Comparison of ENCODE assay signal across 25 cellular contexts in the genomic region with DNA sequence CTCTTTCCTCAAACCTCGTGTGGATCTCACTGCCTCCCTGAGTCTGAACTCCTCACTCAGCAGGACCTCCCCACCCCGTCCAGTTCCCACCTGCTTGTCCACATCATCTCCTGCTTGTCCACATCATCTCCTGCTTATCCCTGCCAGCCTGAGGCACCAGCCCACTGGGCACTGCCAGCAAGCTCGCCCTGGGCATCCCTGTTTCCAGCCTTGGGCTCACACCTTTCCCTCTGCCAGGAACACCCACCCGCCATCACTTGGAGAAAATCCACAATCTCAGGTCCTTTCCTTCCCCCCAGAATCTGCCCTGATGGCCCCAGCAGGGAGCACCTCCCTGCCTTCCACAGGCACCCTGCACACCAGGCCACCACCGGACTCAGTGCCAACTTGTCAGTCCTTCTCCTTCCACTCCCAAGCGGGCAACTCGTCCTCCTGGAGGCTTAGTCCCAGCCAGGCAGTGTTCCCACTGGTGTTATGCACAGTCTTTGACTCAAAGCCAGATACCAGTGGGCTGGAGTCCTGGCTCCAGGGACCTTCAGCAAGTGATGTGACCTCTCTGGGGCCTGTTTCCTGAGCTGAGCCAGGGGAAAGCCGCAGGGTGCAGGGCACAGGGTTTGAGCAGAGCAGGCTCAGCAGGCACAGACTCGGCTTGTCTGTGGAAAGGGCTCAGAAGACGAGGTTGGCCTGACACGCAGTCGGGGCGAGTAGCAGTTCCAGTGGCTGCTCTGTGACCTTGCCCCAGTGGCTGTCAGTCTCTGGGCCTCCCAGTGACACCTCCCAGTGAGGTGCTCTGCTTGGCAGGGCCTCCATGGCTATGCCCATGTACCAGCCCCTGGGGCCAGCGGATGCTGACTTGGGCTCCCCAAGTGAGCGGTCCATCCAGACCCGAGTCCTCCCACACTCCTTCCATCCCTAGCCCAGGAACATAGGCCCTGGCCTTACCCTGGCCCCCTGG. TPM values are rescaled to one million over a fixed set of nuclear protein-coding genes. Genes with fewer than 3 reads are reported as not detected.
DNase-seq lines count a peak whose midpoint lies in the region; ATAC-seq and TF ChIP-seq lines count a peak whose summit lies in the region.
"Had no signal": no experiment of that assay in that cellular context is flagged by ENCODE, and none has a peak within 500 bp of the region (broad histone marks: within the 10 kb centered on the region; RNA-seq: fewer than 3 reads in every experiment).

No MANE protein-coding gene starts in this region.

- H3K4me1 ChIP-seq in right atrium auricular region (no peaks in the 10 kb centered on the region), GM23338 (ENCODE audit: insufficient read depth) (no peaks in the 10 kb centered on the region)
- H3K4me1 ChIP-seq in naive thymus-derived CD4-positive, alpha-beta T cell (ENCODE audit: control insufficient read depth in 2 of 2, insufficient read depth in 2 of 2, low read length in 2 of 2): no peaks in the 10 kb centered on the region
- H3K4me1 ChIP-seq: SJSA1 had no signal

- no peaks in the 10 kb centered on the region for H3K9me2 ChIP-seq in GM23338 (ENCODE audit: insufficient read depth)

- H3K27me3 ChIP-seq in right atrium auricular region (no peaks in the 10 kb centered on the region), GM23338 (ENCODE audit: insufficient read depth) (no peaks in the 10 kb centered on the region)
- H3K27me3 ChIP-seq in naive thymus-derived CD4-positive, alpha-beta T cell (ENCODE audit: control insufficient read depth in 2 of 2, insufficient read depth in 2 of 2, low read length in 2 of 2): no peaks in the 10 kb centered on the region
- H3K27me3 ChIP-seq: BLaER1 treated with 17β-estradiol and CSF1 and Interleukin-3, amounts not matched to agents 10 nM and 100 nM; SJSA1 had no signal

- in situ Hi-C loops in GM13977 (cut with MboI; ENCODE audit: low pct_unique_long_range_greater_than_20kb, low sequenced_read_pairs, unreplicated experiment): no loop called here

- POLR2A ChIA-PET in naive thymus-derived CD4-positive, alpha-beta T cell (lab: Charles Lee): no interaction called here

- CTCF ChIA-PET in naive thymus-derived CD4-positive, alpha-beta T cell (lab: Charles Lee): interaction anchor here (0.5 to 0.7 kb wide), 2 partner anchors 310 to 312 kb away, joined by 3 to 4 read pairs; no protein-coding TSS in a partner anchor

- H3K36me3 ChIP-seq in right atrium auricular region: no peaks in the 10 kb centered on the region
- H3K36me3 ChIP-seq in naive thymus-derived CD4-positive, alpha-beta T cell (ENCODE audit: control insufficient read depth in 2 of 3, insufficient read depth in 3 of 3, low read length in 3 of 3): no peaks in the 10 kb centered on the region
- H3K36me3 ChIP-seq in GM23338 (ENCODE audit: insufficient read depth): no peaks in the 10 kb centered on the region
- H3K36me3 ChIP-seq: BLaER1 treated with 17β-estradiol and CSF1 and Interleukin-3, amounts not matched to agents 10 nM and 100 nM; SJSA1 had no signal

- no peaks in the 10 kb centered on the region for H3K9me3 Mint-ChIP-seq in naive thymus-derived CD4-positive, alpha-beta T cell
- H3K9me3 Mint-ChIP-seq in GM23338: no peaks in the 10 kb centered on the region
- H3K9me3 Mint-ChIP-seq: activated CD4-positive, alpha-beta memory T cell treated with anti-CD3 and anti-CD28 coated beads for 36 hours; activated naive CD4-positive, alpha-beta T cell treated with anti-CD3 and anti-CD28 coated beads, Interleukin-2, amount 10 ng/mL, durations not matched to agents 7 days and 5 days; WTC11 had no signal

- H3K27ac Mint-ChIP-seq in naive thymus-derived CD4-positive, alpha-beta T cell: no peak overlapping the region
- no peak overlapping the region for H3K27ac Mint-ChIP-seq in GM23338
- H3K27ac Mint-ChIP-seq: activated CD4-positive, alpha-beta memory T cell treated with anti-CD3 and anti-CD28 coated beads for 36 hours; activated naive CD4-positive, alpha-beta T cell treated with anti-CD3 and anti-CD28 coated beads, Interleukin-2, amount 10 ng/mL, durations not matched to agents 7 days and 5 days; WTC11 had no signal

- no peaks in the 10 kb centered on the region for H3K79me2 ChIP-seq in GM23338 (replicated peaks; ENCODE audit: insufficient read depth)

- H3K4me3 Mint-ChIP-seq in naive thymus-derived CD4-positive, alpha-beta T cell: no peak overlapping the region
- H3K4me3 Mint-ChIP-seq in GM23338: no peak overlapping the region
- H3K4me3 Mint-ChIP-seq: activated CD4-positive, alpha-beta memory T cell treated with anti-CD3 and anti-CD28 coated beads for 36 hours; activated naive CD4-positive, alpha-beta T cell treated with anti-CD3 and anti-CD28 coated beads, Interleukin-2, amount 10 ng/mL, durations not matched to agents 7 days and 5 days; WTC11 had no signal

- H3K4me2 ChIP-seq in GM23338: no peak overlapping the region
- H3K4me2 ChIP-seq: BLaER1 treated with 17β-estradiol and CSF1 and Interleukin-3, amounts not matched to agents 10 nM and 100 nM had no signal

- no peak for DNase-seq in Right ventricle myocardium inferior (ENCODE audit: missing footprints)
- DNase-seq in right atrium auricular region (ENCODE audit: low spot score): no peak
- DNase-seq in cardiac septum (ENCODE audit: low spot score): peak; percentile 73
- no peak for DNase-seq in naive thymus-derived CD4-positive, alpha-beta T cell
- no peak for DNase-seq in GM23338 (ENCODE audit: low spot score)
- no peak for DNase-seq in HUDEP-2 (lab: John Stamatoyannopoulos, UW; ENCODE audit: unreplicated experiment in 76 of 76)
- DNase-seq in GM13977 (ENCODE audit: low spot score): no peak
- DNase-seq: activated CD4-positive, alpha-beta memory T cell treated with anti-CD3 and anti-CD28 coated beads for 36 hours; activated naive CD4-positive, alpha-beta T cell treated with anti-CD3 and anti-CD28 coated beads, Interleukin-2, amount 10 ng/mL, durations not matched to agents 7 days and 5 days; activated T-cell treated with anti-CD3 and anti-CD28 coated beads, Interleukin-2, amount 50 U/mL, for 1 hour; anterior cingulate cortex; Calu3; effector memory CD4-positive, alpha-beta T cell; EL; HCEC 1CT; NCI-H1436 treated with DMSO at 0.1 percent for 48 hours; NCI-H2171 treated with DMSO at 0.1 percent for 48 hours; PC-3; retina; T-helper 2 cell had no signal

- H3K4me3 ChIP-seq in right atrium auricular region: no peak overlapping the region
- H3K4me3 ChIP-seq in naive thymus-derived CD4-positive, alpha-beta T cell (ENCODE audit: low read length): no peak overlapping the region
- H3K4me3 ChIP-seq in GM23338: no peak overlapping the region
- H3K4me3 ChIP-seq: BLaER1 treated with 17β-estradiol and CSF1 and Interleukin-3, amounts not matched to agents 10 nM and 100 nM; SJSA1 had no signal

- H3K27ac ChIP-seq in right atrium auricular region (no peak overlapping the region), GM23338 (ENCODE audit: low read depth) (no peak overlapping the region)
- H3K27ac ChIP-seq in naive thymus-derived CD4-positive, alpha-beta T cell (ENCODE audit: low read depth, low read length): no peak overlapping the region
- H3K27ac ChIP-seq: BLaER1 treated with 17β-estradiol and CSF1 and Interleukin-3, amounts not matched to agents 10 nM and 100 nM; SJSA1 had no signal

- no peaks in the 10 kb centered on the region for H3K27me3 Mint-ChIP-seq in naive thymus-derived CD4-positive, alpha-beta T cell
- peaks cover 4% of the 10 kb centered on the region for H3K27me3 Mint-ChIP-seq in GM23338 (ENCODE audit: insufficient read depth, low read depth, poor library complexity)
- H3K27me3 Mint-ChIP-seq: activated CD4-positive, alpha-beta memory T cell treated with anti-CD3 and anti-CD28 coated beads for 36 hours had no signal

- ATAC-seq in Right ventricle myocardium inferior (peak; percentile 88), GM23338 (no peak), GM21447 (IDR thresholded peaks at IDR 0.05; ENCODE audit: unreplicated experiment) (no peak)
- ATAC-seq in naive thymus-derived CD4-positive, alpha-beta T cell: peak; percentile 16
- ATAC-seq: PC-3, WTC11 had no signal

- H3K36me3 Mint-ChIP-seq in naive thymus-derived CD4-positive, alpha-beta T cell: no peaks in the 10 kb centered on the region
- H3K36me3 Mint-ChIP-seq in GM23338 (ENCODE audit: low read depth): no peaks in the 10 kb centered on the region
- H3K36me3 Mint-ChIP-seq: activated CD4-positive, alpha-beta memory T cell treated with anti-CD3 and anti-CD28 coated beads for 36 hours; activated naive CD4-positive, alpha-beta T cell treated with anti-CD3 and anti-CD28 coated beads, Interleukin-2, amount 10 ng/mL, durations not matched to agents 7 days and 5 days; WTC11 had no signal

- no peaks in the 10 kb centered on the region for H3K9me3 ChIP-seq in right atrium auricular region
- H3K9me3 ChIP-seq in naive thymus-derived CD4-positive, alpha-beta T cell (ENCODE audit: control insufficient read depth in 2 of 3, low read length in 3 of 3): no peaks in the 10 kb centered on the region
- H3K9me3 ChIP-seq: BLaER1 treated with 17β-estradiol and CSF1 and Interleukin-3, amounts not matched to agents 10 nM and 100 nM; SJSA1 had no signal

- no peaks in the 10 kb centered on the region for H4K20me1 ChIP-seq in GM23338 (replicated peaks; ENCODE audit: insufficient read depth)

- no peaks in the 10 kb centered on the region for H3K4me1 Mint-ChIP-seq in naive thymus-derived CD4-positive, alpha-beta T cell
- H3K4me1 Mint-ChIP-seq in GM23338: no peaks in the 10 kb centered on the region; the same call in 2 of the 3 replicates
- H3K4me1 Mint-ChIP-seq: activated naive CD4-positive, alpha-beta T cell treated with anti-CD3 and anti-CD28 coated beads, Interleukin-2, amount 10 ng/mL, durations not matched to agents 7 days and 5 days; WTC11 had no signal

- intact Hi-C loops in Right ventricle myocardium inferior (cut with DNase I) (no loop called here), cardiac septum (cut with DNase I) (loop anchor here (10.0 kb wide), 2 partner anchors 68 to 298 kb away; no protein-coding TSS in a partner anchor)
- intact Hi-C loops in naive thymus-derived CD4-positive, alpha-beta T cell (cut with micrococcal nuclease): no loop called here

- no peaks in the 10 kb centered on the region for H3F3A ChIP-seq in GM23338 (replicated peaks; ENCODE audit: low read depth)

- no peak for TF ChIP-seq CTCF in right atrium auricular region (IDR thresholded peaks at IDR 0.05)
- no peak for TF ChIP-seq CTCF in GM23338 (conservative IDR thresholded peaks at IDR 0.05; ENCODE audit: low read depth in 2 of 2)
- TF ChIP-seq CTCF in GM13977 (IDR thresholded peaks at IDR 0.05; ENCODE audit: extremely low read depth, insufficient read depth, missing control alignments): no peak

- H2AFZ ChIP-seq in GM23338: no peak overlapping the region

RNA-seq across cellular contexts. Expression of a gene that starts 9.5 kb away (rescaled TPM):
- total RNA-seq in Right ventricle myocardium inferior: 0.51 TPM
- total RNA-seq in right atrium auricular region: not detected
- 0.19 TPM for total RNA-seq in cardiac septum
- not detected for total RNA-seq in naive thymus-derived CD4-positive, alpha-beta T cell
- polyA plus RNA-seq in naive thymus-derived CD4-positive, alpha-beta T cell: not detected
- 0.16 and 1.3 TPM in 2 replicates for total RNA-seq in GM23338 (2014; rRNA removed; shearing (Covaris generic))
- 0.24 and 0.68 TPM in 2 replicates for polyA plus RNA-seq in GM23338 (2016; fragmentation: Nextera tagmentation; extraction: Ambion mirVana)
- total RNA-seq: activated CD4-positive, alpha-beta memory T cell treated with anti-CD3 and anti-CD28 coated beads for 36 hours; Calu3; MCF 10A; SJSA1 had no signal

RNA-seq across cellular contexts. Expression of a gene that starts 15.6 kb away (rescaled TPM):
- 7.4 TPM for total RNA-seq in Right ventricle myocardium inferior
- 1 to 10 TPM; 2.3 to 2.4 TPM for total RNA-seq in right atrium auricular region
- 0.86 TPM for total RNA-seq in cardiac septum
- total RNA-seq in naive thymus-derived CD4-positive, alpha-beta T cell: 1 to 10 TPM in 1 of 5 experiments, under 1 TPM in 2, not detected in 2; 0.38 to 1.2 (median 0.50) TPM
- polyA plus RNA-seq in naive thymus-derived CD4-positive, alpha-beta T cell: under 1 TPM; 0.17 to 0.38 TPM
- total RNA-seq in GM23338 (2014; rRNA removed; shearing (Covaris generic)): 0.21 TPM in 1 of 2 replicates, not detected in the other
- 0.91 TPM in 1 of 2 replicates, not detected in the other for polyA plus RNA-seq in GM23338 (2016; fragmentation: Nextera tagmentation; extraction: Ambion mirVana)

RNA-seq across cellular contexts. Expression of a gene that starts 48.0 kb away (rescaled TPM):
- total RNA-seq in Right ventricle myocardium inferior: 9.4 TPM
- total RNA-seq in right atrium auricular region: 10 to 100 TPM in 1 of 2 donors, 1 to 10 TPM in 1; 8.1 to 22.7 TPM
- total RNA-seq in cardiac septum: 4.3 TPM
- 100 to 1,000 TPM in 1 of 5 experiments, 10 to 100 TPM in 1, 1 to 10 TPM in 3; 1.9 to 123 (median 2.7) TPM for total RNA-seq in naive thymus-derived CD4-positive, alpha-beta T cell
- polyA plus RNA-seq in naive thymus-derived CD4-positive, alpha-beta T cell: under 1 TPM in 1 of 2 donors, not detected in 1; 0.12 TPM
- 0.58 and 0.80 TPM in 2 replicates for total RNA-seq in GM23338 (2014; rRNA removed; shearing (Covaris generic))
- polyA plus RNA-seq in GM23338 (2016; fragmentation: Nextera tagmentation; extraction: Ambion mirVana): 0.87 and 1.8 TPM in 2 replicates

Comparison
In these comparisons a context has a peak if more than half of its experiments do, and no peak if none do; other contexts are left out.
1. ATAC-seq: peak in Right ventricle myocardium inferior (single experiment) and naive thymus-derived CD4-positive, alpha-beta T cell (single experiment); none in GM23338 (single experiment) and GM21447 (single experiment).